In the genomic region with DNA sequence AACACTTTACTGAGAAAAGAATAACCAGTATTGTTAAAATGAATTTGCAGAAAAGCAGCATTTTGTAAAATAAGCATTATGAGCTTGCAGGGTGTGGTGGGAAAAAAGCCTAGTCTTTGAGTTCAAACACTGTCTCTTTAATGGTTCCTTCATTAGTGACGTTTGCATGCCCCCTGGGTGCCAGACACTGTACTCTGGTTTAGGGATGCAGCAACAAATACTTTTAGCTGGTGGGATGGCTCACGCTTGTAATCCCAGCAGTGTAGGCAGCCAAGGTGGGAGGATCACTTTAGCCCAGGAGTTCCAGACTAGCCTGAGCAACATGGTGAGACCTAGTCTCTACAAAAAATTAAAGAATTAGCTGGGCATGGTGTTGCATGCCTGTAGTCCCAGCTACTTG, we compare ENCODE assay signal across 1 cellular context.
TF ChIP-seq lines count a peak whose summit lies in the region.

No MANE protein-coding gene starts in this region.

TF ChIP-seq in GM12878, 131 proteins besides CTCF, POLR2A, EP300 and RAD21 (continued from another document):
- TF ChIP-seq YY1 (IDR thresholded peaks at IDR 0.05; ENCODE audit: low read depth, low read length) (no peak), CHD2 (IDR thresholded peaks at IDR 0.05; ENCODE audit: borderline replicate concordance, low read depth, low read length) (no peak), JUND (IDR thresholded peaks at IDR 0.05; ENCODE audit: low read depth, low read length) (no peak)
